10 cellular contexts compared by ENCODE assay signal in the genomic region with DNA sequence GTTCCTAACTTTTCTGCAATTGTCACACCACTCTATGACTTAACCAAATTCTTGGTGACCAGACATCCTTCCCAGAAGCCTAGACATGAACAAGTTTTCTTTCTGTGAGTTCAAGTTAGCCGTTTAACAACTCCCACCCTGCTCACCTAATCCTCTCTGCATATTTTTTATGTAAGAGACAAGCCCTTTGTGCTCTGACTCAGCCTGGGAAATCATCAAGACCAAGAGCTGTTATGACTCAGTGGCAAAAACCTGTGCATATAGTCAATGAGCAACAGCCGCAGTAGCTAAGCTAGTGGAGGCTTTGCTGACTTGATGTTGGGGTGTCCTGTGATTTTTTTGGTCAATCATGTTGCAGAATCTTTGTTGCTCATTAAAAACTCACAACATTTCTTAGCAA.
A peak's percentile ranks its signal among the peaks of the same experiment; 100 is the strongest.
DNase-seq lines count a peak whose midpoint lies in the region; ATAC-seq and TF ChIP-seq lines count a peak whose summit lies in the region.
"Had no signal": no experiment of that assay in that cellular context is flagged by ENCODE, and none has a peak within 500 bp of the region (broad histone marks: within the 10 kb centered on the region; RNA-seq: fewer than 3 reads in every experiment).

No MANE protein-coding gene starts in this region.

- no peaks in the 10 kb centered on the region for H3K27me3 ChIP-seq in esophagus muscularis mucosa

- no peak for TF ChIP-seq CTCF in esophagus muscularis mucosa (IDR thresholded peaks at IDR 0.05)

- no peaks in the 10 kb centered on the region for H3K4me1 ChIP-seq in esophagus muscularis mucosa

- H3K36me3 ChIP-seq in esophagus muscularis mucosa: no peaks in the 10 kb centered on the region

- TF ChIP-seq EP300 in esophagus muscularis mucosa (IDR thresholded peaks at IDR 0.05): no peak

- DNase-seq in AG08395 (ENCODE audit: low spot score) (peak; percentile 52), caudate nucleus (lab: John Stamatoyannopoulos, UW) (peak in 8 of 61 donors; percentile 21 to 77 (median 28)), foreskin melanocyte (no peak), H4 (ENCODE audit: low spot score) (no peak), esophagus muscularis mucosa (ENCODE audit: extremely low spot score) (no peak), NCI-H2196 (lab: John Stamatoyannopoulos, UW; ENCODE audit: unreplicated experiment) (no peak)
- DNase-seq: activated T-cell treated with anti-CD3 and anti-CD28 coated beads for 4 hours, NCI-H1092 treated with DMSO at 0.1 percent for 48 hours had no signal

- H3K4me3 ChIP-seq in esophagus muscularis mucosa: no peak overlapping the region

- ATAC-seq in GM19351 (IDR thresholded peaks at IDR 0.05; ENCODE audit: unreplicated experiment): peak; percentile 97
- peak; percentile 89 for ATAC-seq in HG03108 (IDR thresholded peaks at IDR 0.05; ENCODE audit: unreplicated experiment)

- H3K9me3 ChIP-seq in esophagus muscularis mucosa: no peaks in the 10 kb centered on the region

- 39% methylated on average over 2 of the region's 2 CpGs for WGBS in esophagus muscularis mucosa

- no peak for TF ChIP-seq POLR2A in esophagus muscularis mucosa (IDR thresholded peaks at IDR 0.05; ENCODE audit: low read depth)

- H3K27ac ChIP-seq in caudate nucleus (ENCODE audit: low read depth, low read length) (peak overlapping the region; percentile 63), esophagus muscularis mucosa (replicated peaks in 1 of 4) (no peak overlapping the region)

- intact Hi-C loops in esophagus muscularis mucosa (cut with DNase I): no loop called here
